8 cellular contexts compared by ENCODE assay signal in genomic region chr6:127737009-127737486, GRCh38.
DNase-seq lines count a peak whose midpoint lies in the region; ATAC-seq and TF ChIP-seq lines count a peak whose summit lies in the region.

No MANE protein-coding gene starts in this region.

- TF ChIP-seq CTCF in fibroblast of pulmonary artery (IDR thresholded peaks at IDR 0.05; ENCODE audit: low read length, missing control alignments): peak; percentile 68

- ATAC-seq in GM21526 (IDR thresholded peaks at IDR 0.05; ENCODE audit: low FRiP score, unreplicated experiment): peak; percentile 92
- no peak for ATAC-seq in HG02970 (IDR thresholded peaks at IDR 0.05; ENCODE audit: low FRiP score, unreplicated experiment)

- no peak overlapping the region for H3K4me3 ChIP-seq in fibroblast of pulmonary artery (replicated peaks; ENCODE audit: low read depth, low read length)

- DNase-seq in GM03348 (ENCODE audit: low spot score): peak; percentile 64
- peak; percentile 49 for DNase-seq in HPDE6-E6E7 (ENCODE audit: extremely low spot score)
- peak; percentile 66 for DNase-seq in NCI-H526 treated with DMSO at 0.1 percent for 48 hours (lab: John Stamatoyannopoulos, UW)
- DNase-seq in activated T-cell treated with anti-CD3 and anti-CD28 coated beads for 4 hours: peak; percentile 18
- peak; percentile 83 for DNase-seq in fibroblast of pulmonary artery (ENCODE audit: low read depth)
- peak; percentile 53 for DNase-seq in non-pigmented ciliary epithelial cell (ENCODE audit: low read depth)

Comparison
In these comparisons a context has a peak if more than half of its experiments do, and no peak if none do; other contexts are left out.
1. DNase-seq: peak in every context shown above with its lines; median percentile 83 in fibroblast of pulmonary artery; 66 in NCI-H526 treated with DMSO at 0.1 percent for 48 hours; 64 in GM03348; 53 in non-pigmented ciliary epithelial cell; 49 in HPDE6-E6E7; 18 in activated T-cell treated with anti-CD3 and anti-CD28 coated beads for 4 hours.